In the genomic region with DNA sequence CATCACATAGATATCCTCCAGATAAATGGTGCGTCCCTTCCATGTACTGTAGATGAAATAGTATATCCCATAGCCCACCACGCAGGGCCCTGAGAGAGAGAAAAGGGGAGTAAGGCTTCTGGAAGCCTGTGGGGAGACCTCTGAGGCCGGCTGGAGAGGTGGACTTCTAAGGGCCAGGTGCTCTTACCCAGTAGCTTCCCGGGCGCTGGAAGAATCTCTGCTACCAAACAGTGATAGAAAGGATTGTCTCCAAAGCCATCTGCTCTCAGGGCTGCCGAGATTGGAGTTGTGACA, we compare ENCODE assay signal across 8 cellular contexts. TPM values are rescaled to one million over a fixed set of nuclear protein-coding genes. Genes with fewer than 3 reads are reported as not detected.
DNase-seq lines count a peak whose midpoint lies in the region; FAIRE-seq and TF ChIP-seq lines count a peak whose summit lies in the region.

No MANE protein-coding gene starts in this region.

- peak overlapping the region; percentile 86 for H3K56ac ChIP-seq in mesendoderm (ENCODE audit: low read length)

- DNase-seq in activated naive CD4-positive, alpha-beta T cell (lab: John Stamatoyannopoulos, UW), result no peak
- DNase-seq in bronchial epithelial cell (ENCODE audit: low read depth) (no peak), mesendoderm (no peak), uterus (no peak), islet precursor cell (no peak), NCI-H1930 (lab: John Stamatoyannopoulos, UW) (no peak)
- DNase-seq in stimulated activated CD4-positive, alpha-beta T cell treated with anti-CD3 and anti-CD28 coated beads, Interleukin-4, amount 100 ng/mL, for 1 hour, result no peak

- peak overlapping the region; percentile 83 for H3K4ac ChIP-seq in mesendoderm (ENCODE audit: low read depth, low read length)

- no peak overlapping the region for H2BK5ac ChIP-seq in mesendoderm (ENCODE audit: low read length)

- H2AK5ac ChIP-seq in mesendoderm (ENCODE audit: low read length), result no peak overlapping the region

- H3K27me3 ChIP-seq in bronchial epithelial cell (ENCODE audit: control insufficient read depth, insufficient read depth, low read length) (no peaks in the 10 kb centered on the region), mesendoderm (ENCODE audit: insufficient read depth, low read length, poor library complexity) (no peaks in the 10 kb centered on the region), uterus (no peaks in the 10 kb centered on the region)

- H4K8ac ChIP-seq in mesendoderm (ENCODE audit: low read depth, low read length), result no peak overlapping the region

- no peak for TF ChIP-seq CTCF in bronchial epithelial cell (IDR thresholded peaks at IDR 0.05; ENCODE audit: insufficient read depth, low read length, severe bottlenecking)
- TF ChIP-seq CTCF in uterus (IDR thresholded peaks at IDR 0.05), result no peak

- peak overlapping the region; percentile 53 for H3K4me3 ChIP-seq in bronchial epithelial cell (ENCODE audit: low read depth, low read length)
- peak overlapping the region; percentile 52 for H3K4me3 ChIP-seq in mesendoderm (ENCODE audit: low read length)
- H3K4me3 ChIP-seq in uterus, result peak overlapping the region; percentile 61 to 70

- WGBS in mesendoderm (ENCODE audit: extremely low coverage, insufficient coverage, low lambda C conversion rate), result no CpG with 5 or more reads among the region's 6 CpGs

- no peak for FAIRE-seq in bronchial epithelial cell (lab: Jason Lieb, UNC)

- peak overlapping the region; percentile 80 for H3K9ac ChIP-seq in mesendoderm (ENCODE audit: low read length)

- H3K9me3 Mint-ChIP-seq in activated naive CD4-positive, alpha-beta T cell treated with anti-CD3 and anti-CD28 coated beads, Interleukin-2, amount 50 U/mL, for 24 hours, result no peaks in the 10 kb centered on the region

- H3K18ac ChIP-seq in mesendoderm (ENCODE audit: low read length), result peak overlapping the region; percentile 53

- no peaks in the 10 kb centered on the region for H3K9me3 ChIP-seq in uterus

- H3K27ac ChIP-seq in mesendoderm (ENCODE audit: low read depth, low read length) (no peak overlapping the region), uterus (peak overlapping the region; percentile 88 to 90)

- peaks cover 3% of the 10 kb centered on the region for H3K79me1 ChIP-seq in mesendoderm (ENCODE audit: low read length)

- H2BK15ac ChIP-seq in mesendoderm (replicated peaks; ENCODE audit: low read depth), result no peak overlapping the region

- no peak overlapping the region for H3K27ac Mint-ChIP-seq in activated naive CD4-positive, alpha-beta T cell treated with anti-CD3 and anti-CD28 coated beads, Interleukin-2, amount 50 U/mL, for 24 hours

- peak overlapping the region; percentile 45 for H3K4me2 ChIP-seq in mesendoderm (ENCODE audit: low read length)

- H3K36me3 Mint-ChIP-seq in activated naive CD4-positive, alpha-beta T cell treated with anti-CD3 and anti-CD28 coated beads, Interleukin-2, amount 50 U/mL, for 24 hours, result no peaks in the 10 kb centered on the region

- H3K27me3 Mint-ChIP-seq in activated naive CD4-positive, alpha-beta T cell treated with anti-CD3 and anti-CD28 coated beads, Interleukin-2, amount 50 U/mL, for 24 hours, result no peaks in the 10 kb centered on the region

- no peaks in the 10 kb centered on the region for H3K36me3 ChIP-seq in bronchial epithelial cell (ENCODE audit: control insufficient read depth, insufficient read depth, low read length)
- no peaks in the 10 kb centered on the region for H3K36me3 ChIP-seq in mesendoderm (ENCODE audit: control insufficient read depth, insufficient read depth, low read length)
- H3K36me3 ChIP-seq in uterus, result no peaks in the 10 kb centered on the region

- no peak overlapping the region for H3K23ac ChIP-seq in mesendoderm (ENCODE audit: low read length)

- H4K5ac ChIP-seq in mesendoderm (ENCODE audit: low read length), result no peak overlapping the region

- peaks cover 19% of the 10 kb centered on the region for H3K4me1 Mint-ChIP-seq in activated naive CD4-positive, alpha-beta T cell treated with anti-CD3 and anti-CD28 coated beads, Interleukin-2, amount 50 U/mL, for 24 hours

- H3K4me1 ChIP-seq in mesendoderm (ENCODE audit: control insufficient read depth, low read depth, low read length) (peaks cover 4% of the 10 kb centered on the region), uterus (no peaks in the 10 kb centered on the region)

- peak overlapping the region; percentile 88 for H3K4me3 Mint-ChIP-seq in activated naive CD4-positive, alpha-beta T cell treated with anti-CD3 and anti-CD28 coated beads, Interleukin-2, amount 50 U/mL, for 24 hours

- no peak overlapping the region for H2BK120ac ChIP-seq in mesendoderm (ENCODE audit: low read depth, low read length)

- no peaks in the 10 kb centered on the region for H3K79me2 ChIP-seq in mesendoderm (ENCODE audit: control insufficient read depth, insufficient read depth, low read length)

- intact Hi-C loops in uterus (cut with DNase I; ENCODE audit: low total_unique reads), result loop anchor here (5.0 kb wide), 1 partner anchor 60 kb away; a partner anchor contains a TSS

- TF ChIP-seq POLR2A in uterus (IDR thresholded peaks at IDR 0.05), result no peak

RNA-seq across cellular contexts. Expression of a gene that starts 0.7 kb away (rescaled TPM):
- 23.9 and 38.7 TPM in 2 replicates for total RNA-seq in bronchial epithelial cell
- polyA plus RNA-seq in mesendoderm (2013, experiment 1 of 2), result 26.8 TPM
- polyA plus RNA-seq in mesendoderm (2013, experiment 2 of 2), result 26.5 TPM
- total RNA-seq in uterus, result 10 to 100 TPM; 18.5 to 74.8 (median 46.0) TPM

RNA-seq across cellular contexts. Expression of a gene that starts 3.0 kb away (rescaled TPM):
- total RNA-seq in bronchial epithelial cell (0.38 TPM in 1 of 2 replicates, not detected in the other), uterus (1 to 10 TPM in 1 of 4 donors, under 1 TPM in 1, not detected in 2; 0.21 to 1.1 TPM)
- 0.34 TPM for polyA plus RNA-seq in mesendoderm (2013, experiment 1 of 2)
- 0.46 TPM for polyA plus RNA-seq in mesendoderm (2013, experiment 2 of 2)

RNA-seq across cellular contexts. Expression of a gene that starts 12.2 kb away (rescaled TPM):
- total RNA-seq in bronchial epithelial cell (42.1 and 43.2 TPM in 2 replicates), uterus (10 to 100 TPM in 2 of 4 donors, 1 to 10 TPM in 2; 6.2 to 37.8 (median 20.1) TPM)
- 22.0 TPM for polyA plus RNA-seq in mesendoderm (2013, experiment 1 of 2)
- polyA plus RNA-seq in mesendoderm (2013, experiment 2 of 2), result 22.4 TPM

RNA-seq across cellular contexts. Expression of a gene that starts 23.8 kb away (rescaled TPM):
- total RNA-seq in bronchial epithelial cell, result not detected in 2 replicates
- 3.2 TPM for polyA plus RNA-seq in mesendoderm (2013, experiment 1 of 2)
- 3.1 TPM for polyA plus RNA-seq in mesendoderm (2013, experiment 2 of 2)
- 10 to 100 TPM in 1 of 4 donors, 1 to 10 TPM in 3; 3.2 to 20.7 (median 8.0) TPM for total RNA-seq in uterus

RNA-seq across cellular contexts. Expression of a gene that starts 37.0 kb away (rescaled TPM):
- 23.4 and 41.7 TPM in 2 replicates for total RNA-seq in bronchial epithelial cell
- 18.2 TPM for polyA plus RNA-seq in mesendoderm (2013, experiment 1 of 2)
- 18.4 TPM for polyA plus RNA-seq in mesendoderm (2013, experiment 2 of 2)
- 1 to 10 TPM in 3 of 4 donors, not detected in 1; 1.0 to 7.3 (median 1.1) TPM for total RNA-seq in uterus
